In genomic region chr6:31158140-31158862, GRCh38 we compare ENCODE assay signal across 8 cellular contexts. TPM values are rescaled to one million over a fixed set of nuclear protein-coding genes. Genes with fewer than 3 reads are reported as not detected.
A peak's percentile ranks its signal among the peaks of the same experiment; 100 is the strongest.
DNase-seq lines count a peak whose midpoint lies in the region; TF ChIP-seq lines count a peak whose summit lies in the region.

Gene TCF19, plus strand, starts transcription at chr6:31158589. Its CDS starts 881 bp downstream, at chr6:31159470.

- no peaks in the 10 kb centered on the region for H3K9me3 ChIP-seq in neuron (ENCODE audit: low read length)

- H3K9me3 Mint-ChIP-seq in HFFc6: no peaks in the 10 kb centered on the region

- TF ChIP-seq CTCF in HFFc6 (IDR thresholded peaks at IDR 0.05) (no peak), foreskin fibroblast (IDR thresholded peaks at IDR 0.05; ENCODE audit: low read depth, low read length) (no peak)

- peak within 1 kb of the TSS; percentile 98 for H3K4me3 Mint-ChIP-seq in HFFc6

- DNase-seq in GM04504 (ENCODE audit: low read depth) (peak; percentile 99), HFFc6 (peak; percentile 99), NAMALWA (ENCODE audit: low spot score) (peak; percentile 99), SK-MEL-5 (ENCODE audit: low read depth, low spot score) (peak; percentile 99), foreskin fibroblast (peak; percentile 98 to 100), stromal cell of bone marrow (ENCODE audit: low read depth) (peak; percentile 98)
- DNase-seq in activated naive CD4-positive, alpha-beta T cell (lab: John Stamatoyannopoulos, UW): peak; percentile 97 to 98 (median 98)

- in situ Hi-C loops in SK-MEL-5 (cut with HindIII; ENCODE audit: low pct_unique_long_range_greater_than_20kb, low sequenced_read_pairs): no loop called here

- H3K4me3 ChIP-seq in foreskin fibroblast (ENCODE audit: low read depth in 1 of 2, low read length in 2 of 2): peak within 1 kb of the TSS; percentile 82 to 89
- H3K4me3 ChIP-seq in neuron (ENCODE audit: low read length): peak within 1 kb of the TSS; percentile 72

- peaks cover 1% of the 10 kb centered on the region; the same call in 1 of the 2 replicates for H3K27me3 Mint-ChIP-seq in HFFc6 (ENCODE audit: insufficient read depth)

- H2AFZ ChIP-seq in neuron (ENCODE audit: low read depth, low read length): peak within 1 kb of the TSS; percentile 84

- peaks cover 13% of the 10 kb centered on the region for H3K36me3 ChIP-seq in neuron (ENCODE audit: insufficient read depth, low read length)

- H3K27ac Mint-ChIP-seq in HFFc6: peak within 1 kb of the TSS; percentile 83

- H3K4me1 Mint-ChIP-seq in HFFc6 (ENCODE audit: low read depth): peaks cover 37% of the 10 kb centered on the region

- H3K27me3 ChIP-seq in neuron (ENCODE audit: insufficient read depth, low read length): no peaks in the 10 kb centered on the region

- H3K36me3 Mint-ChIP-seq in HFFc6 (ENCODE audit: low read depth): peaks cover 14% of the 10 kb centered on the region

- H3K4me1 ChIP-seq in neuron (ENCODE audit: insufficient read depth, low read length): peaks cover 19% of the 10 kb centered on the region

RNA-seq across cellular contexts. Expression of gene TCF19, which starts in this region (rescaled TPM):
- 10 to 100 TPM; 14.2 to 32.9 (median 29.6) TPM for total RNA-seq in HFFc6 (2021; fragmentation: NEBNext Ultra II Directional; extraction: Animal tissue kit (Norgen Biotek cat#: 25700))
- 14.3 and 16.1 TPM in 2 replicates for total RNA-seq in SK-MEL-5 (2014; rRNA removed; shearing (Covaris generic))
- 16.5 and 24.0 TPM in 2 replicates for polyA plus RNA-seq in SK-MEL-5 (2015; cell fraction: cytosol; rRNA removed)
- 22.0 and 45.7 TPM in 2 replicates for polyA plus RNA-seq in SK-MEL-5 (2015; cell fraction: nucleus; rRNA removed)

Comparison
In these comparisons a context has a peak if more than half of its experiments do, and no peak if none do; other contexts are left out.
1. Peak in every context shown above with its lines: DNase-seq and H3K4me3 ChIP-seq.